Comparison of ENCODE assay signal across 8 cellular contexts in the genomic region with DNA sequence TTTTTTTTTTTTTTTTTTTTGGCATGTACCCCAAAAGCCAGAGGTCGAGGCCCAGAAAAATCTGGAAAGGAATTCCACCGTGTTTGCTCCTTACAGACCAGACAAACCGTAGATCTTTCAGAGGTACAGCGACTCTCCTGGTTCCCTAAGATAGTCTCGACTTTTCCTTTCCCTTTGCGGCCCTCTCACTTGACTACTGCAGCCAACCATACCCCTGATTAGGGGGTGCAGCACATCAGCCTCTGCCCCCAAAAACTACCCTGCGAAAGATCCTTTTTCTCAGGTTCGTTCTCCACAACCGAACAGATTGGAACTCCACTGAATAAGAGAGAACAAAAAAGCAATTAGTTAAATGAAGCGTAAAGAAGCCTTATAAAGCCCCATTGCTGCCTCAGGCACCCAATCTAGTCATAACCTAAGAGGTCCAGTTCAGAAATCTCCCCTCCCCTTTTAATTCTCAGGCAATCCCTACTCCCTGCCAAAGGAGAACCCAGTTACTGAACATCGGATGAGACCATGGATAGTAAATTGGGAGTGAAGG. TPM values are rescaled to one million over a fixed set of nuclear protein-coding genes. Genes with fewer than 3 reads are reported as not detected.
DNase-seq lines count a peak whose midpoint lies in the region; TF ChIP-seq lines count a peak whose summit lies in the region.

No MANE protein-coding gene starts in this region.

- POLR2A ChIA-PET in RWPE1 (lab: Yijun Ruan, JAX; ENCODE audit: low non-redundant PET) = no interaction called here

- H3K9me2 ChIP-seq in GM23248 (ENCODE audit: insufficient read depth) = no peaks in the 10 kb centered on the region

- H3K79me1 ChIP-seq in trophoblast cell (ENCODE audit: low read length) = peaks cover 5% of the 10 kb centered on the region

- H3F3A ChIP-seq in GM23248 (ENCODE audit: insufficient read depth) = peaks cover 44% of the 10 kb centered on the region

- no peaks in the 10 kb centered on the region for H3K27me3 ChIP-seq in GM23248 (replicated peaks; ENCODE audit: insufficient read depth)
- H3K27me3 ChIP-seq in trophoblast cell (ENCODE audit: insufficient read depth, low read length) = no peaks in the 10 kb centered on the region

- peaks cover 26% of the 10 kb centered on the region for H3K4me1 ChIP-seq in GM23248 (ENCODE audit: insufficient read depth)
- H3K4me1 ChIP-seq in trophoblast cell (ENCODE audit: control insufficient read depth in 1 of 2, insufficient read depth in 2 of 2, low read length in 2 of 2) = peaks cover 3 to 7% of the 10 kb centered on the region in 2 experiments

- peak overlapping the region; percentile 24 for H2BK12ac ChIP-seq in trophoblast cell (ENCODE audit: low read length)

- H3K27ac ChIP-seq in GM23248 = peak overlapping the region; percentile 84
- peak overlapping the region; percentile 81 for H3K27ac ChIP-seq in RWPE1
- H3K27ac ChIP-seq in trophoblast cell (ENCODE audit: low read depth, low read length) = no peak overlapping the region

- no peaks in the 10 kb centered on the region; the same call in 1 of the 2 replicates for H4K20me1 ChIP-seq in GM23248 (ENCODE audit: insufficient read depth)

- H2BK5ac ChIP-seq in trophoblast cell (ENCODE audit: low read depth, low read length, poor library complexity) = no peak overlapping the region

- H2BK120ac ChIP-seq in trophoblast cell (ENCODE audit: insufficient read depth, low read length, poor library complexity) = no peak overlapping the region

- peak overlapping the region; percentile 95 for H3K4me2 ChIP-seq in GM23248 (ENCODE audit: unreplicated experiment)
- H3K4me2 ChIP-seq in trophoblast cell (ENCODE audit: low read length) = peak overlapping the region; percentile 68

- H3K79me2 ChIP-seq in GM23248 (ENCODE audit: insufficient read depth) (peaks cover 85% of the 10 kb centered on the region), trophoblast cell (ENCODE audit: control insufficient read depth, insufficient read depth, low read length, poor library complexity) (peaks cover 3% of the 10 kb centered on the region)

- in situ Hi-C loops in GM23248 (cut with MboI) = no loop called here

- TF ChIP-seq CTCF in RWPE1 (conservative IDR thresholded peaks at IDR 0.05; ENCODE audit: low read depth) = no peak

- no peak overlapping the region for H3K23ac ChIP-seq in trophoblast cell (ENCODE audit: low read length)

- H3K4ac ChIP-seq in trophoblast cell (ENCODE audit: low read depth, low read length) = no peak overlapping the region

- H2AFZ ChIP-seq in GM23248 = peak overlapping the region; percentile 80
- no peak overlapping the region for H2AFZ ChIP-seq in trophoblast cell (ENCODE audit: insufficient read depth, low read length, poor library complexity)

- CTCF ChIA-PET in RWPE1 (lab: Yijun Ruan, JAX) = interaction anchor here (0.7 to 1.1 kb wide), 3 partner anchors 13 to 534 kb away, joined by 3 to 4 read pairs (median 4); no protein-coding TSS in a partner anchor

- H2AK5ac ChIP-seq in trophoblast cell (ENCODE audit: low read length) = no peak overlapping the region

- no peak overlapping the region for H3K18ac ChIP-seq in trophoblast cell (ENCODE audit: low read length)

- WGBS in GM23248 (ENCODE audit: low coverage in 1 of 2, low lambda C conversion rate in 2 of 2, missing lambda C conversion rate in 2 of 2), 2 experiments = 15 to 19% methylated on average over 11 of the region's 11 CpGs
- WGBS in trophoblast cell (ENCODE audit: extremely low coverage, insufficient coverage, insufficient read length) = no CpG with 5 or more reads among the region's 11 CpGs

- H3K4me3 ChIP-seq in GM23248 (peak overlapping the region; percentile 88), trophoblast cell (ENCODE audit: low read depth, low read length) (no peak overlapping the region)

- H3K9ac ChIP-seq in GM23248 (peak overlapping the region; percentile 97), trophoblast cell (ENCODE audit: low read length) (no peak overlapping the region)

- DNase-seq in DMS 273 treated with DMSO at 0.1 percent for 48 hours (lab: John Stamatoyannopoulos, UW) = peak; percentile 22
- DNase-seq in GM23248 = no peak
- no peak for DNase-seq in RWPE1 (ENCODE audit: low spot score)
- DNase-seq in fibroblast of peridontal ligament (ENCODE audit: extremely low read depth) = peak; percentile 63
- DNase-seq in trophoblast cell = no peak
- DNase-seq in NCI-H1694 treated with DMSO at 0.1 percent for 48 hours (lab: John Stamatoyannopoulos, UW) = no peak
- DNase-seq in NCI-H446 treated with DMSO at 0.1 percent for 48 hours (lab: John Stamatoyannopoulos, UW) = no peak
- DNase-seq in NCI-H1694 (lab: John Stamatoyannopoulos, UW) = no peak

- H4K91ac ChIP-seq in trophoblast cell (ENCODE audit: low read depth, low read length) = no peak overlapping the region

- H4K8ac ChIP-seq in trophoblast cell (ENCODE audit: low read depth, low read length) = no peak overlapping the region

- H3K36me3 ChIP-seq in GM23248 (ENCODE audit: low read depth) = no peaks in the 10 kb centered on the region
- H3K36me3 ChIP-seq in trophoblast cell (ENCODE audit: control insufficient read depth in 1 of 2, insufficient read depth in 2 of 2, low read length in 2 of 2) = peaks cover 0 to 5% of the 10 kb centered on the region in 2 experiments

- peak overlapping the region; percentile 51 for H3K14ac ChIP-seq in trophoblast cell (ENCODE audit: low read length)

- no peaks in the 10 kb centered on the region for H3K9me3 ChIP-seq in GM23248 (ENCODE audit: low read depth)
- H3K9me3 ChIP-seq in trophoblast cell (ENCODE audit: insufficient read depth, low read depth, low read length) = no peaks in the 10 kb centered on the region

- H4K12ac ChIP-seq in trophoblast cell (ENCODE audit: low read depth, low read length) = no peak overlapping the region

RNA-seq across cellular contexts. Expression of a gene that starts 0.4 kb away (rescaled TPM):
- total RNA-seq in GM23248 (2014; rRNA removed; shearing (Covaris generic)) = 1.9 and 12.3 TPM in 2 replicates
- 11.3 and 14.1 TPM in 2 replicates for polyA plus RNA-seq in GM23248 (2016; fragmentation: Nextera tagmentation; extraction: Ambion mirVana)
- polyA plus RNA-seq in trophoblast cell (2013) = 0.33 and 0.44 TPM in 2 replicates

RNA-seq across cellular contexts. Expression of a gene that starts 23.2 kb away (rescaled TPM):
- total RNA-seq in GM23248 (2014; rRNA removed; shearing (Covaris generic)) = 152 and 163 TPM in 2 replicates
- 97.7 and 98.7 TPM in 2 replicates for polyA plus RNA-seq in GM23248 (2016; fragmentation: Nextera tagmentation; extraction: Ambion mirVana)
- 66.0 and 66.5 TPM in 2 replicates for polyA plus RNA-seq in trophoblast cell (2013)

RNA-seq across cellular contexts. Expression of a gene that starts 58.1 kb away (rescaled TPM):
- total RNA-seq in GM23248 (2014; rRNA removed; shearing (Covaris generic)) = 16.5 and 18.3 TPM in 2 replicates
- 11.2 and 12.0 TPM in 2 replicates for polyA plus RNA-seq in GM23248 (2016; fragmentation: Nextera tagmentation; extraction: Ambion mirVana)
- 6.8 and 7.1 TPM in 2 replicates for polyA plus RNA-seq in trophoblast cell (2013)

Comparison
In these comparisons a context has a peak if more than half of its experiments do, and no peak if none do; other contexts are left out.
1. DNase-seq: peak in DMS 273 treated with DMSO at 0.1 percent for 48 hours (single experiment) and fibroblast of peridontal ligament (single experiment); none in GM23248 (single experiment), RWPE1 (single experiment), trophoblast cell (0 of 2), NCI-H1694 treated with DMSO at 0.1 percent for 48 hours (single experiment), NCI-H446 treated with DMSO at 0.1 percent for 48 hours (single experiment) and NCI-H1694 (single experiment).